Comparison of ENCODE assay signal across 1 cellular context in the genomic region with DNA sequence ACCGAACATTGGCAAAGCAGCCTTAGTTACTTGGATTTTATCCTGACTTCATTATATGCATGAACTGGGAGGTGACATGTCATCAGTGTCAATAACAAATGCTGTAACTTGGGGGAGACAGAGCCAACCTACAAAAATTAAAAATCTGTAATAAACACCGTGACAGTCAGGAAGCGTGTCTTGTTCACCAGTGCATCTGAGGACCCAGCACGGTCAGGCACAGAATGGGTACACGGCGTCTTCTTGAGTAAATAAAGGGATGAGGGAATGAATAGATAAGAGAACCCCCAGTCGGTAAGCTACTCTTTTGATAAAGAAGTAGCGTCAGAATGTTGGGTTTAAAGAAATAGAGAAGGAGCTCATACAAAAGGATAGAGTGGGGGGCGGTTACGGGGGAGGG.
TF ChIP-seq lines count a peak whose summit lies in the region.

No MANE protein-coding gene starts in this region.

TF ChIP-seq in GM12878, 131 proteins besides CTCF, POLR2A, EP300 and RAD21:
- TF ChIP-seq RB1 (IDR thresholded peaks at IDR 0.05; ENCODE audit: borderline replicate concordance) (no peak), NR2C1 (IDR thresholded peaks at IDR 0.05) (no peak), DPF2 (IDR thresholded peaks at IDR 0.05) (no peak), MTA3 (IDR thresholded peaks at IDR 0.05; ENCODE audit: borderline replicate concordance, low read length) (no peak), TCF7 (IDR thresholded peaks at IDR 0.05; ENCODE audit: borderline replicate concordance) (no peak), ZZZ3 (IDR thresholded peaks at IDR 0.05; ENCODE audit: control insufficient read depth, insufficient read length, low read depth) (no peak), ZNF384 (IDR thresholded peaks at IDR 0.05; ENCODE audit: borderline replicate concordance, low read depth, low read length) (no peak), BMI1 (IDR thresholded peaks at IDR 0.05; ENCODE audit: borderline replicate concordance) (no peak), BRCA1 (IDR thresholded peaks at IDR 0.05; ENCODE audit: low read depth, low read length) (no peak)
- TF ChIP-seq, protein P1, sequence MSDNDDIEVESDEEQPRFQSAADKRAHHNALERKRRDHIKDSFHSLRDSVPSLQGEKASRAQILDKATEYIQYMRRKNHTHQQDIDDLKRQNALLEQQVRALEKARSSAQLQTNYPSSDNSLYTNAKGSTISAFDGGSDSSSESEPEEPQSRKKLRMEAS (IDR thresholded peaks at IDR 0.05; ENCODE audit: low read depth, low read length), result no peak
TF ChIP-seq in GM12878: peak in this region for 0.
